1 cellular context compared by ENCODE assay signal in the genomic region with DNA sequence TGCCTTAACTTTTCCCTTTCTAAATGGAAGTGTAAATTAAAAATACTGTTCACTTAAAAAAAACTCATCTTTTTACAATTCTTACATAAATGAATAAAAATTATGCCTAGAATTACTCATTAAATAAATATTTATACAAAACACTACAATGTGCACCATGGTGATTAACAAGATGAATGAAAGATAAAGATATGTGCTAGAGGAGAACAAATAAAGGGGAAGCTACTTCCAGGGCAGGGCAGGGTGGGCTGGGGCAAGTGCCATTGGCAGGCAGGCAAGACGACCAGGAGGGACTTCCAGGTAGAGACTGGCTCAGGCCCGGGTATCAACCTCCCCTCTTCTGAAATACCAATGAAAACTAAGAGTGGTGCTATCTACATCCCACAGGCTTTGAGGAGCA.
TF ChIP-seq lines count a peak whose summit lies in the region.

No MANE protein-coding gene starts in this region.

TF ChIP-seq in SK-N-SH treated with all-trans-retinoic acid at 6 μM for 48 hours, 23 proteins besides CTCF, POLR2A, EP300 and RAD21 (continued from another document):
- TF ChIP-seq, protein P1, sequence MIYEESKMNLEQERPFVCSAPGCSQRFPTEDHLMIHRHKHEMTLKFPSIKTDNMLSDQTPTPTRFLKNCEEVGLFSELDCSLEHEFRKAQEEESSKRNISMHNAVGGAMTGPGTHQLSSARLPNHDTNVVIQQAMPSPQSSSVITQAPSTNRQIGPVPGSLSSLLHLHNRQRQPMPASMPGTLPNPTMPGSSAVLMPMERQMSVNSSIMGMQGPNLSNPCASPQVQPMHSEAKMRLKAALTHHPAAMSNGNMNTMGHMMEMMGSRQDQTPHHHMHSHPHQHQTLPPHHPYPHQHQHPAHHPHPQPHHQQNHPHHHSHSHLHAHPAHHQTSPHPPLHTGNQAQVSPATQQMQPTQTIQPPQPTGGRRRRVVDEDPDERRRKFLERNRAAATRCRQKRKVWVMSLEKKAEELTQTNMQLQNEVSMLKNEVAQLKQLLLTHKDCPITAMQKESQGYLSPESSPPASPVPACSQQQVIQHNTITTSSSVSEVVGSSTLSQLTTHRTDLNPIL (CRISPR knock-in tag; IDR thresholded peaks at IDR 0.05; ENCODE audit: low read depth) = no peak
- TF ChIP-seq ZNF70 (CRISPR knock-in tag; IDR thresholded peaks at IDR 0.05) = no peak
- TF ChIP-seq ARNTL (CRISPR knock-in tag; IDR thresholded peaks at IDR 0.05; ENCODE audit: borderline replicate concordance, low read depth) = no peak
- no peak for TF ChIP-seq BACH2 (CRISPR knock-in tag; IDR thresholded peaks at IDR 0.05; ENCODE audit: borderline replicate concordance)
- no peak for TF ChIP-seq ZC3H10 (CRISPR knock-in tag; IDR thresholded peaks at IDR 0.05)
- TF ChIP-seq PPARA (CRISPR knock-in tag; IDR thresholded peaks at IDR 0.05; ENCODE audit: borderline replicate concordance) = no peak
- TF ChIP-seq, protein P2, sequence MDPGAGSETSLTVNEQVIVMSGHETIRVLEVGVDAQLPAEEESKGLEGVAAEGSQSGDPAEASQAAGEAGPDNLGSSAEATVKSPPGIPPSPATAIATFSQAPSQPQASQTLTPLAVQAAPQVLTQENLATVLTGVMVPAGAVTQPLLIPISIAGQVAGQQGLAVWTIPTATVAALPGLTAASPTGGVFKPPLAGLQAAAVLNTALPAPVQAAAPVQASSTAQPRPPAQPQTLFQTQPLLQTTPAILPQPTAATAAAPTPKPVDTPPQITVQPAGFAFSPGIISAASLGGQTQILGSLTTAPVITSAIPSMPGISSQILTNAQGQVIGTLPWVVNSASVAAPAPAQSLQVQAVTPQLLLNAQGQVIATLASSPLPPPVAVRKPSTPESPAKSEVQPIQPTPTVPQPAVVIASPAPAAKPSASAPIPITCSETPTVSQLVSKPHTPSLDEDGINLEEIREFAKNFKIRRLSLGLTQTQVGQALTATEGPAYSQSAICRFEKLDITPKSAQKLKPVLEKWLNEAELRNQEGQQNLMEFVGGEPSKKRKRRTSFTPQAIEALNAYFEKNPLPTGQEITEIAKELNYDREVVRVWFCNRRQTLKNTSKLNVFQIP (CRISPR knock-in tag; IDR thresholded peaks at IDR 0.05; ENCODE audit: borderline replicate concordance, low read depth) = no peak
- TF ChIP-seq TCF4 (CRISPR knock-in tag; IDR thresholded peaks at IDR 0.05; ENCODE audit: borderline replicate concordance) = no peak
- no peak for TF ChIP-seq ESRRG (CRISPR knock-in tag; IDR thresholded peaks at IDR 0.05)
- TF ChIP-seq OSR1 (CRISPR knock-in tag; IDR thresholded peaks at IDR 0.05) = no peak
- TF ChIP-seq GLIS3 (CRISPR knock-in tag; IDR thresholded peaks at IDR 0.05) = no peak
- TF ChIP-seq ZFP30 (CRISPR knock-in tag; IDR thresholded peaks at IDR 0.05) = no peak
- TF ChIP-seq RARB (CRISPR knock-in tag; IDR thresholded peaks at IDR 0.05) = no peak
- TF ChIP-seq, protein P3, sequence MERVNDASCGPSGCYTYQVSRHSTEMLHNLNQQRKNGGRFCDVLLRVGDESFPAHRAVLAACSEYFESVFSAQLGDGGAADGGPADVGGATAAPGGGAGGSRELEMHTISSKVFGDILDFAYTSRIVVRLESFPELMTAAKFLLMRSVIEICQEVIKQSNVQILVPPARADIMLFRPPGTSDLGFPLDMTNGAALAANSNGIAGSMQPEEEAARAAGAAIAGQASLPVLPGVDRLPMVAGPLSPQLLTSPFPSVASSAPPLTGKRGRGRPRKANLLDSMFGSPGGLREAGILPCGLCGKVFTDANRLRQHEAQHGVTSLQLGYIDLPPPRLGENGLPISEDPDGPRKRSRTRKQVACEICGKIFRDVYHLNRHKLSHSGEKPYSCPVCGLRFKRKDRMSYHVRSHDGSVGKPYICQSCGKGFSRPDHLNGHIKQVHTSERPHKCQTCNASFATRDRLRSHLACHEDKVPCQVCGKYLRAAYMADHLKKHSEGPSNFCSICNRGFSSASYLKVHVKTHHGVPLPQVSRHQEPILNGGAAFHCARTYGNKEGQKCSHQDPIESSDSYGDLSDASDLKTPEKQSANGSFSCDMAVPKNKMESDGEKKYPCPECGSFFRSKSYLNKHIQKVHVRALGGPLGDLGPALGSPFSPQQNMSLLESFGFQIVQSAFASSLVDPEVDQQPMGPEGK (CRISPR knock-in tag; IDR thresholded peaks at IDR 0.05; ENCODE audit: borderline replicate concordance) = no peak
- no peak for TF ChIP-seq ZNF8 (CRISPR knock-in tag; IDR thresholded peaks at IDR 0.05)
- no peak for TF ChIP-seq ZFP3 (CRISPR knock-in tag; IDR thresholded peaks at IDR 0.05)
